ENCODE assay signal across 10 cellular contexts in genomic region chr9:126160067-126160853, GRCh38.
"Had no signal": no experiment of that assay in that cellular context is flagged by ENCODE, and none has a peak within 500 bp of the region (broad histone marks: within the 10 kb centered on the region; RNA-seq: fewer than 3 reads in every experiment).

No MANE protein-coding gene starts in this region.

- H3K4me3 Mint-ChIP-seq: activated T-cell treated with anti-CD3 and anti-CD28 coated beads, Interleukin-2, amount 50 U/mL, for 4 hours; neural crest cell; type B pancreatic cell had no signal

- H3K27ac Mint-ChIP-seq: type B pancreatic cell had no signal

- H3K9me3 Mint-ChIP-seq: activated naive CD4-positive, alpha-beta T cell treated with anti-CD3 and anti-CD28 coated beads, Interleukin-2, amount 50 U/mL, for 72 hours; activated T-cell treated with anti-CD3 and anti-CD28 coated beads, Interleukin-2, amount 50 U/mL, for 4 hours; neural crest cell had no signal

- H3K36me3 Mint-ChIP-seq: activated naive CD4-positive, alpha-beta T cell treated with anti-CD3 and anti-CD28 coated beads, Interleukin-2, amount 50 U/mL, for 72 hours; type B pancreatic cell had no signal

- DNase-seq: activated effector memory CD4-positive, alpha-beta T cell treated with anti-CD3 and anti-CD28 coated beads, Interleukin-2, amount 50 U/mL, for 16 hours; activated T-cell treated with anti-CD3 and anti-CD28 coated beads, Interleukin-2, amount 50 U/mL, for 4 hours; erythroblast; left ventricle myocardium superior; psoas muscle; right lobe of liver; stimulated activated naive CD8-positive, alpha-beta T cell treated with anti-CD3 and anti-CD28 coated beads, Interleukin-15, Interleukin-2, amounts not matched to agents 100 U/mL and 50 U/mL, for 24 hours had no signal

- ATAC-seq: activated naive CD4-positive, alpha-beta T cell treated with anti-CD3 and anti-CD28 coated beads, Interleukin-2, amount 50 U/mL, for 72 hours; activated T-cell treated with anti-CD3 and anti-CD28 coated beads, Interleukin-2, amount 50 U/mL, for 4 hours; left ventricle myocardium superior; psoas muscle; right lobe of liver; stimulated activated naive CD8-positive, alpha-beta T cell treated with anti-CD3 and anti-CD28 coated beads, Interleukin-15, Interleukin-2, amounts not matched to agents 100 U/mL and 50 U/mL, for 24 hours had no signal
